Comparison of ENCODE assay signal across 8 cellular contexts in genomic region chr13:76886005-76886291, GRCh38. TPM values are rescaled to one million over a fixed set of nuclear protein-coding genes. Genes with fewer than 3 reads are reported as not detected.
DNase-seq lines count a peak whose midpoint lies in the region; ATAC-seq and TF ChIP-seq lines count a peak whose summit lies in the region.

No MANE protein-coding gene starts in this region.

- H3K27me3 Mint-ChIP-seq in activated naive CD4-positive, alpha-beta T cell treated with anti-CD3 and anti-CD28 coated beads for 36 hours (ENCODE audit: low read depth) = peaks cover 7% of the 10 kb centered on the region

- no peaks in the 10 kb centered on the region for H3K9me3 Mint-ChIP-seq in activated naive CD4-positive, alpha-beta T cell treated with anti-CD3 and anti-CD28 coated beads for 36 hours

- CTCF ChIA-PET in activated naive CD4-positive, alpha-beta T cell treated with anti-CD3 and anti-CD28 coated beads for 36 hours (lab: Charles Lee) = interaction anchor here (0.8 to 3.1 kb wide), 12 partner anchors 9 to 222 kb away, joined by 3 to 23 read pairs (median 5); no protein-coding TSS in a partner anchor

- no peak for DNase-seq in activated naive CD4-positive, alpha-beta T cell treated with anti-CD3 and anti-CD28 coated beads for 36 hours
- DNase-seq in activated naive CD4-positive, alpha-beta T cell treated with anti-CD3 and anti-CD28 coated beads, Interleukin-2, amount 50 U/mL, for 16 hours = no peak
- DNase-seq in right cardiac atrium = no peak
- DNase-seq in stimulated activated CD8-positive, alpha-beta memory T cell treated with anti-CD3 and anti-CD28 coated beads, Interleukin-4, amount 100 ng/mL, for 4 hours (ENCODE audit: low read depth in 2 of 2, low spot score in 1 of 2) = peak; percentile 11 to 19
- no peak for DNase-seq in stimulated activated naive CD4-positive, alpha-beta T cell treated with Interleukin-2 at 50 U/mL for 16 hours (lab: John Stamatoyannopoulos, UW)
- DNase-seq in NCI-H1694 (lab: John Stamatoyannopoulos, UW) = no peak

- H3K4me3 ChIP-seq in WI38 (ENCODE audit: low read depth, low read length) (peak overlapping the region; percentile 70), right cardiac atrium (ENCODE audit: low read length) (peak overlapping the region; percentile 73)

- ATAC-seq in right cardiac atrium (no peak), HG02840 (IDR thresholded peaks at IDR 0.05; ENCODE audit: low FRiP score, unreplicated experiment) (no peak)

- peak overlapping the region; percentile 86 for H3K27ac ChIP-seq in right cardiac atrium (ENCODE audit: low read length)

- no peaks in the 10 kb centered on the region for H3K9me3 ChIP-seq in right cardiac atrium (ENCODE audit: control insufficient read depth, low read length)

- intact Hi-C loops in activated naive CD4-positive, alpha-beta T cell treated with anti-CD3 and anti-CD28 coated beads for 36 hours (cut with micrococcal nuclease) = loop anchor here (1.0 to 10.0 kb wide), 11 partner anchors 17 to 1561 kb away; partner anchors contain the start of genes FBXL3, MYCBP2, SLAIN1 and TBC1D4
- intact Hi-C loops in right cardiac atrium (cut with DNase I) = loop anchor here in 2 of 4 donors (5.0 to 10.0 kb wide), 3 partner anchors 61 to 219 kb away; no protein-coding TSS in a partner anchor

- H3K36me3 Mint-ChIP-seq in activated naive CD4-positive, alpha-beta T cell treated with anti-CD3 and anti-CD28 coated beads for 36 hours (ENCODE audit: low read depth) = peaks cover 2% of the 10 kb centered on the region

- H3K4me1 Mint-ChIP-seq in activated naive CD4-positive, alpha-beta T cell treated with anti-CD3 and anti-CD28 coated beads for 36 hours (ENCODE audit: low read depth) = peaks cover 28% of the 10 kb centered on the region

- no peaks in the 10 kb centered on the region for H3K27me3 ChIP-seq in right cardiac atrium (ENCODE audit: control insufficient read depth, insufficient read depth)

- no peak; the same call in 1 of the 2 replicates for TF ChIP-seq CTCF in WI38 (IDR thresholded peaks at IDR 0.05; ENCODE audit: low read depth, low read length)

- H3K27ac Mint-ChIP-seq in activated naive CD4-positive, alpha-beta T cell treated with anti-CD3 and anti-CD28 coated beads for 36 hours = no peak overlapping the region

- H3K4me3 Mint-ChIP-seq in activated naive CD4-positive, alpha-beta T cell treated with anti-CD3 and anti-CD28 coated beads for 36 hours = peak overlapping the region; percentile 78

- WGBS in right cardiac atrium = under 1% methylated on average over 37 of the region's 37 CpGs

- H3K4me1 ChIP-seq in right cardiac atrium (ENCODE audit: control insufficient read depth, insufficient read depth, low read length) = peaks cover 2% of the 10 kb centered on the region

RNA-seq across cellular contexts. Expression of gene KCTD12, which starts 0.3 kb away (rescaled TPM):
- 1 to 10 TPM; 6.2 to 6.4 TPM for total RNA-seq in activated naive CD4-positive, alpha-beta T cell treated with anti-CD3 and anti-CD28 coated beads for 36 hours
- 10 to 100 TPM; 37.1 to 57.8 (median 42.0) TPM for total RNA-seq in right cardiac atrium
- 15.6 TPM for polyA plus RNA-seq in right cardiac atrium

Comparison
In these comparisons a context has a peak if more than half of its experiments do, and no peak if none do; other contexts are left out.
1. DNase-seq: peak in stimulated activated CD8-positive, alpha-beta memory T cell treated with anti-CD3 and anti-CD28 coated beads, Interleukin-4, amount 100 ng/mL, for 4 hours (2 of 2); none in activated naive CD4-positive, alpha-beta T cell treated with anti-CD3 and anti-CD28 coated beads for 36 hours (single experiment), activated naive CD4-positive, alpha-beta T cell treated with anti-CD3 and anti-CD28 coated beads, Interleukin-2, amount 50 U/mL, for 16 hours (single experiment), right cardiac atrium (0 of 3), stimulated activated naive CD4-positive, alpha-beta T cell treated with Interleukin-2 at 50 U/mL for 16 hours (single experiment) and NCI-H1694 (single experiment).
2. RNA of gene KCTD12, which starts 0.3 kb away (total RNA-seq): 37.1 to 57.8 TPM in right cardiac atrium; 6.2 to 6.4 TPM in activated naive CD4-positive, alpha-beta T cell treated with anti-CD3 and anti-CD28 coated beads for 36 hours; every median in the first group is over 4 times any median in the second.